In genomic region chr16:71840052-71840451, GRCh38 we compare ENCODE assay signal across 1 cellular context.
TF ChIP-seq lines count a peak whose summit lies in the region.

No MANE protein-coding gene starts in this region.

TF ChIP-seq in HepG2, 621 proteins besides CTCF, POLR2A, EP300 and RAD21:
- TF ChIP-seq HMG20A (CRISPR knock-in tag; IDR thresholded peaks at IDR 0.05; ENCODE audit: borderline replicate concordance) (no peak), ZNF780A (CRISPR knock-in tag; IDR thresholded peaks at IDR 0.05) (no peak), U2AF2 (IDR thresholded peaks at IDR 0.05; ENCODE audit: low read depth, low read length) (no peak)
